Comparison of ENCODE assay signal across 16 cellular contexts in the genomic region with DNA sequence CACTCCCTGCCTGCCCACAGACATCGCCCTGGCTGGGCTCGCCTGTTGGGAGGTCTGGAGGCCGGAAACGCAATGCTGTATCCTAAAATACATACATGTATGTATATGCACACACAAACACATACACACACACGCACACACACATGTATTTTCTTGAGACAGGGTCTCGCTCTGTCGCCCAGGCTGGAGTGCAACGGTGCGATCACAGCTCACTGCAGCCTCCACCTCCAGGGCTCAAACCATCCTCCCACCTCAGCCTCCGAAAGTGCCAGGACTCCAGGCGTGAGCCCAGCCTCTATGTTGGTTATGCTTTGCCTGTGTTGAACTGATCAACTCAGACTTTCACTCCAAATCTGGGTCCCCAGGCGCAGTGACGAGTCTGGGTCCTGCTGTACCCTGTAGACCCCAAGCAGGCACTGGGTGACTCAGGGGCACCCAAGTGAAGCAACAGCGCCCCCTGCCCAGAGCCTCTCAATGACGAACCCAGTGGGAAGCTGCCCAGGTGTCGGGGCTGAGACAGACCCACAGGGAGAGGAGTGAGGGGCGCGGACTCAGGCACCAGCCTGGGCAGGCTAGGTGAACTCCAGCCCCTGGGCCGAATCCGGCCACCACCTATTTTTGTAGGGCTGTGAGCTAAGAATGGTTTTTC. TPM values are rescaled to one million over a fixed set of nuclear protein-coding genes. Genes with fewer than 3 reads are reported as not detected.
DNase-seq lines count a peak whose midpoint lies in the region; ATAC-seq, FAIRE-seq and TF ChIP-seq lines count a peak whose summit lies in the region.
"Had no signal": no experiment of that assay in that cellular context is flagged by ENCODE, and none has a peak within 500 bp of the region (broad histone marks: within the 10 kb centered on the region; RNA-seq: fewer than 3 reads in every experiment).

No MANE protein-coding gene starts in this region.

- POLR2A ChIA-PET in A549 (lab: Yijun Ruan, JAX): no interaction called here

- H3K36me3 Mint-ChIP-seq in progenitor cell of endocrine pancreas (ENCODE audit: insufficient read depth): peaks cover 7% of the 10 kb centered on the region

- no peaks in the 10 kb centered on the region for H3K9me3 ChIP-seq in A549
- peaks cover 0 to 6% (median 0%) of the 10 kb centered on the region in 11 experiments; a peak in 2 of 22 replicates for H3K9me3 ChIP-seq in BLaER1 treated with 17β-estradiol and CSF1 and Interleukin-3, amounts not matched to agents 10 nM and 100 nM (replicated peaks in 1 of 11)
- H3K9me3 ChIP-seq: ascending aorta, Caco-2 had no signal

- no peak overlapping the region for H3K4me3 Mint-ChIP-seq in progenitor cell of endocrine pancreas (ENCODE audit: low read depth)
- H3K4me3 Mint-ChIP-seq: stimulated activated naive B cell treated with anti-CD40 and anti-IgM and Interleukin-4, amounts not matched to agents 10 μg/mL and 1 μg/mL and 100 μg/mL, for 72 hours; T-helper 17 cell had no signal

- ATAC-seq in A549: 0 out of 6 replicates have a peak, but pooled peaks of 1 of the 2 experiments have one; percentile 33
- ATAC-seq in HG03039 (IDR thresholded peaks at IDR 0.05; ENCODE audit: unreplicated experiment): no peak
- ATAC-seq: stimulated activated naive B cell treated with anti-CD40 and anti-IgM and Interleukin-4, amounts not matched to agents 10 μg/mL and 1 μg/mL and 100 μg/mL, for 72 hours; T-helper 17 cell had no signal

- H4K20me1 ChIP-seq in BLaER1 treated with 17β-estradiol and CSF1 and Interleukin-3, amounts not matched to agents 10 nM and 100 nM: peaks cover 3 to 56% (median 13%) of the 10 kb centered on the region in 11 experiments; a peak in 17 of 22 replicates

- H3K9me3 Mint-ChIP-seq in progenitor cell of endocrine pancreas (ENCODE audit: low read depth): no peaks in the 10 kb centered on the region

- TF ChIP-seq CTCF in A549 (IDR thresholded peaks at IDR 0.05): peak; percentile 12; the same call in 1 of the 3 replicates
- TF ChIP-seq CTCF in LNCaP clone FGC (IDR thresholded peaks at IDR 0.05; ENCODE audit: control insufficient read depth, extremely low read depth, insufficient read depth): 0 out of 2 replicates have a peak, but pooled peaks have one; percentile 11
- TF ChIP-seq CTCF in progenitor cell of endocrine pancreas (IDR thresholded peaks at IDR 0.05; ENCODE audit: unreplicated experiment): no peak

- no peak overlapping the region for H3K27ac ChIP-seq in A549
- peak overlapping the region in 7 of 11 experiments; percentile 17 to 93 (median 61); a peak in 9 of 22 replicates for H3K27ac ChIP-seq in BLaER1 treated with 17β-estradiol and CSF1 and Interleukin-3, amounts not matched to agents 10 nM and 100 nM
- H3K27ac ChIP-seq: ascending aorta, HL-60, parathyroid adenoma had no signal

- H3K4me1 Mint-ChIP-seq in progenitor cell of endocrine pancreas (ENCODE audit: low read depth): no peaks in the 10 kb centered on the region
- H3K4me1 Mint-ChIP-seq: stimulated activated naive B cell treated with anti-CD40 and anti-IgM and Interleukin-4, amounts not matched to agents 10 μg/mL and 1 μg/mL and 100 μg/mL, for 72 hours; T-helper 17 cell had no signal

- no peak overlapping the region for H3K27ac Mint-ChIP-seq in progenitor cell of endocrine pancreas
- H3K27ac Mint-ChIP-seq: T-helper 17 cell had no signal

- H3K4me2 ChIP-seq in A549: no peak overlapping the region
- H3K4me2 ChIP-seq in BLaER1 treated with 17β-estradiol and CSF1 and Interleukin-3, amounts not matched to agents 10 nM and 100 nM: peak overlapping the region in 6 of 11 experiments; percentile 77 to 95 (median 88); a peak in 1 of 22 replicates

- H3K4me1 ChIP-seq in A549: no peaks in the 10 kb centered on the region
- peaks cover 26 to 58% (median 51%) of the 10 kb centered on the region in 10 experiments for H3K4me1 ChIP-seq in BLaER1 treated with 17β-estradiol and CSF1 and Interleukin-3, amounts not matched to agents 10 nM and 100 nM
- H3K4me1 ChIP-seq: ascending aorta, Caco-2, parathyroid adenoma had no signal

- FAIRE-seq in A549 (lab: Jason Lieb, UNC): no peak

- CTCF ChIA-PET in A549 (lab: Yijun Ruan, JAX): interaction anchor here (0.9 to 1.4 kb wide), 7 partner anchors 8 to 98 kb away, joined by 3 to 4 read pairs (median 3); no protein-coding TSS in a partner anchor

- WGBS in A549 (ENCODE audit: missing lambda C conversion rate): 93% methylated on average over 19 of the region's 20 CpGs

- DNase-seq in A549 (ENCODE audit: low read depth in 1 of 2, low spot score in 1 of 2) (no peak), LNCaP clone FGC (ENCODE audit: low read depth) (no peak), dermis blood vessel endothelial cell (peak; percentile 27), progenitor cell of endocrine pancreas (ENCODE audit: low spot score, unreplicated experiment) (no peak), SKM-1 treated with dmso at 0.1 percent for 144 hours (lab: John Stamatoyannopoulos, UW; ENCODE audit: unreplicated experiment) (no peak)
- DNase-seq in effector CD4-positive, alpha-beta T cell: no peak
- DNase-seq: hypothalamus; NCI-H1105 treated with DMSO at 0.1 percent for 48 hours; stimulated activated naive B cell treated with anti-CD40 and anti-IgM and Interleukin-4, amounts not matched to agents 10 μg/mL and 1 μg/mL and 100 μg/mL, for 72 hours; T-helper 17 cell had no signal

- peak overlapping the region in 5 of 11 experiments; percentile 0 to 87 (median 18); a peak in 4 of 22 replicates for H3K9ac ChIP-seq in BLaER1 treated with 17β-estradiol and CSF1 and Interleukin-3, amounts not matched to agents 10 nM and 100 nM
- H3K9ac ChIP-seq: parathyroid adenoma had no signal

- H3K27me3 Mint-ChIP-seq in progenitor cell of endocrine pancreas: no peaks in the 10 kb centered on the region
- H3K27me3 Mint-ChIP-seq: stimulated activated naive B cell treated with anti-CD40 and anti-IgM and Interleukin-4, amounts not matched to agents 10 μg/mL and 1 μg/mL and 100 μg/mL, for 72 hours; T-helper 17 cell had no signal

- no peak for TF ChIP-seq EP300 in A549 (IDR thresholded peaks at IDR 0.05)

- TF ChIP-seq RAD21 in A549 (conservative IDR thresholded peaks at IDR 0.05 in 1 of 2, IDR thresholded peaks at IDR 0.05 in 1 of 2): peak in 1 of 2 experiments; percentile 4; a peak in 1 of 5 replicates

- H3K27me3 ChIP-seq in BLaER1 treated with 17β-estradiol and CSF1 and Interleukin-3, amounts not matched to agents 10 nM and 100 nM: no peaks in the 10 kb centered on the region
- H3K27me3 ChIP-seq: ascending aorta had no signal

- H3K4me3 ChIP-seq in A549 (no peak overlapping the region), LNCaP clone FGC (ENCODE audit: low read depth, low read length) (no peak overlapping the region)
- no peak overlapping the region for H3K4me3 ChIP-seq in BLaER1 treated with 17β-estradiol and CSF1 and Interleukin-3, amounts not matched to agents 10 nM and 100 nM
- H3K4me3 ChIP-seq: ascending aorta had no signal

- H3K36me3 ChIP-seq in BLaER1 treated with 17β-estradiol and CSF1 and Interleukin-3, amounts not matched to agents 10 nM and 100 nM: peaks cover 41 to 74% (median 63%) of the 10 kb centered on the region in 11 experiments

- no peak for TF ChIP-seq POLR2A in A549 (IDR thresholded peaks at IDR 0.05; ENCODE audit: low read length)

TF ChIP-seq in A549, 52 proteins besides CTCF, POLR2A, EP300 and RAD21 (continues in another document):
- TF ChIP-seq ZC3H11A (IDR thresholded peaks at IDR 0.05) (no peak), KDM1A (IDR thresholded peaks at IDR 0.05; ENCODE audit: low read depth) (no peak), POLR2AphosphoS2 (conservative IDR thresholded peaks at IDR 0.05; ENCODE audit: low read length) (no peak), ZNF302 (CRISPR knock-in tag; IDR thresholded peaks at IDR 0.05) (no peak), MYC (IDR thresholded peaks at IDR 0.05; ENCODE audit: borderline replicate concordance, low read length) (no peak), ZSCAN20 (CRISPR knock-in tag; IDR thresholded peaks at IDR 0.05) (no peak)

RNA-seq across cellular contexts. Expression of gene CACTIN, which starts 27.4 kb away (rescaled TPM):
- polyA plus RNA-seq in A549 (2011; rRNA removed) (6.4 and 8.3 TPM in 2 replicates), A549 (2017; fragmentation: RNase III; extraction: RNeasy Plus Mini Kit Qiagen cat#74134 plus additional on column Dnase treatment) (14.6 to 15.3 TPM (median 14.9 TPM) in 3 replicates)
- polyA plus RNA-seq in A549 (2012; cell fraction: cytosol; rRNA removed): 21.6 and 28.8 TPM in 2 replicates
- polyA plus RNA-seq in A549 (2012; cell fraction: nucleus; rRNA removed): 44.9 and 67.0 TPM in 2 replicates
- polyA minus RNA-seq in A549 (2011; rRNA and poly(A)+ RNA removed): 5.4 and 8.2 TPM in 2 replicates
- total RNA-seq in dermis blood vessel endothelial cell (30.8 and 39.2 TPM in 2 replicates), progenitor cell of endocrine pancreas (33.4 and 43.9 TPM in 2 replicates)

RNA-seq across cellular contexts. Expression of gene PIP5K1C, which starts 46.3 kb away (rescaled TPM):
- 2.6 and 3.5 TPM in 2 replicates for polyA plus RNA-seq in A549 (2011; rRNA removed)
- polyA plus RNA-seq in A549 (2012; cell fraction: cytosol; rRNA removed): 4.9 and 7.4 TPM in 2 replicates
- polyA plus RNA-seq in A549 (2012; cell fraction: nucleus; rRNA removed): 10.6 and 12.2 TPM in 2 replicates
- polyA plus RNA-seq in A549 (2017; fragmentation: RNase III; extraction: RNeasy Plus Mini Kit Qiagen cat#74134 plus additional on column Dnase treatment): 8.1 to 9.5 TPM (median 9.3 TPM) in 3 replicates
- polyA minus RNA-seq in A549 (2011; rRNA and poly(A)+ RNA removed): 14.5 and 17.1 TPM in 2 replicates
- total RNA-seq in dermis blood vessel endothelial cell: 57.7 and 75.6 TPM in 2 replicates
- 49.7 and 51.7 TPM in 2 replicates for total RNA-seq in progenitor cell of endocrine pancreas

RNA-seq across cellular contexts. Expression of gene TBXA2R, which starts 47.3 kb away (rescaled TPM):
- polyA plus RNA-seq in A549 (2011; rRNA removed): 0.13 and 0.26 TPM in 2 replicates
- polyA plus RNA-seq in A549 (2012; cell fraction: cytosol; rRNA removed): 0.59 and 1.00 TPM in 2 replicates
- polyA plus RNA-seq in A549 (2012; cell fraction: nucleus; rRNA removed): 0.91 and 1.0 TPM in 2 replicates
- polyA plus RNA-seq in A549 (2017; fragmentation: RNase III; extraction: RNeasy Plus Mini Kit Qiagen cat#74134 plus additional on column Dnase treatment): 0.49 to 0.62 TPM (median 0.49 TPM) in 3 replicates
- 0.10 and 0.12 TPM in 2 replicates for polyA minus RNA-seq in A549 (2011; rRNA and poly(A)+ RNA removed)
- total RNA-seq in dermis blood vessel endothelial cell: 1.3 and 1.7 TPM in 2 replicates
- not detected in 2 replicates for total RNA-seq in progenitor cell of endocrine pancreas

RNA-seq across cellular contexts. Expression of gene TJP3, which starts 54.2 kb away (rescaled TPM):
- polyA plus RNA-seq in A549 (2011; rRNA removed): 2.3 and 4.0 TPM in 2 replicates
- 0.90 and 1.1 TPM in 2 replicates for polyA plus RNA-seq in A549 (2012; cell fraction: cytosol; rRNA removed)
- polyA plus RNA-seq in A549 (2012; cell fraction: nucleus; rRNA removed): 0.89 and 2.1 TPM in 2 replicates
- polyA plus RNA-seq in A549 (2017; fragmentation: RNase III; extraction: RNeasy Plus Mini Kit Qiagen cat#74134 plus additional on column Dnase treatment): 1.4 to 1.8 TPM (median 1.5 TPM) in 3 replicates
- 2.1 and 3.7 TPM in 2 replicates for polyA minus RNA-seq in A549 (2011; rRNA and poly(A)+ RNA removed)
- 0.09 and 0.51 TPM in 2 replicates for total RNA-seq in dermis blood vessel endothelial cell
- 36.3 and 40.7 TPM in 2 replicates for total RNA-seq in progenitor cell of endocrine pancreas

Comparison
In these comparisons a context has a peak if more than half of its experiments do, and no peak if none do; other contexts are left out.
1. H3K27ac ChIP-seq: peak in BLaER1 treated with 17β-estradiol and CSF1 and Interleukin-3, amounts not matched to agents 10 nM and 100 nM (7 of 11); none in A549 (0 of 2).